In the genomic region with DNA sequence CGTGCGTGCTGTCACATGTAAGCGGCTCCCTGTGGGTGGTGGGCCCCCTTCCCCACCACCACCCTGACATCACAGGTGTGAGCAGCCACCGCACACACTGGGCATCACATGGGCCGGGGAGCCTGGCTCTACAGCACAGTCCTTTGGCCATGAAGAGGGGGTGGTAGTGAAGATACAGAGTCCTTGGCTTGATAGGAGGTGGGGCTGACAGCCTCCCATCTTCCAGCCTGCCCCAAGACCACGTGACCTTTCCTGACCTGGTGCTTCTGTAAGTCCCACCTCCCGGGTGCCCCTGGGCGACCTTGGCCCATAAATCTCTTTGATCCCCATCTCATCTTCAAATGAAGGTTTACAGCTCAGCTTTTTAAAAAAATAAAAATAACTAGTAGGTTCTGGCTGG, we compare ENCODE assay signal across 19 cellular contexts. TPM values are rescaled to one million over a fixed set of nuclear protein-coding genes. Genes with fewer than 3 reads are reported as not detected.
"Had no signal": no experiment of that assay in that cellular context is flagged by ENCODE, and none has a peak within 500 bp of the region (broad histone marks: within the 10 kb centered on the region; RNA-seq: fewer than 3 reads in every experiment).

No MANE protein-coding gene starts in this region.

- H3K4me3 Mint-ChIP-seq: activated CD8-positive, alpha-beta T cell treated with anti-CD3 and anti-CD28 coated beads, Interleukin-2, amount 10 ng/mL, durations not matched to agents 7 days and 5 days; naive thymus-derived CD4-positive, alpha-beta T cell; neural progenitor cell; T-helper 17 cell had no signal

- H3K27me3 ChIP-seq: colonic mucosa, neural progenitor cell had no signal

- H3K27ac Mint-ChIP-seq: activated CD8-positive, alpha-beta T cell treated with anti-CD3 and anti-CD28 coated beads, Interleukin-2, amount 10 ng/mL, durations not matched to agents 7 days and 5 days; naive thymus-derived CD4-positive, alpha-beta T cell; neural progenitor cell; progenitor cell of endocrine pancreas; T-helper 17 cell had no signal

- H3K4me1 ChIP-seq: colonic mucosa had no signal

- DNase-seq: activated CD4-positive, alpha-beta T cell treated with anti-CD3 and anti-CD28 coated beads, Interleukin-2, amount 50 U/mL, for 1 hour; activated CD8-positive, alpha-beta T cell treated with anti-CD3 and anti-CD28 coated beads, Interleukin-2, amount 10 ng/mL, durations not matched to agents 7 days and 5 days; activated gamma-delta T cell treated with Interleukin-2 at 50 U/mL for 16 hours; colonic mucosa; islet precursor cell; naive thymus-derived CD4-positive, alpha-beta T cell; retina; stimulated activated CD4-positive, alpha-beta T cell treated with anti-CD3 and anti-CD28 coated beads, Interleukin-2, amount 100 ng/mL, for 48 hours; stimulated activated naive CD4-positive, alpha-beta T cell; SW 1271; T-helper 17 cell; upper lobe of right lung had no signal

- H3K36me3 ChIP-seq: colonic mucosa, neural progenitor cell, thoracic aorta had no signal

- H3K9me3 Mint-ChIP-seq: activated naive CD4-positive, alpha-beta T cell treated with anti-CD3 and anti-CD28 coated beads, Interleukin-2, amount 50 U/mL, for 72 hours; naive thymus-derived CD4-positive, alpha-beta T cell; neural progenitor cell had no signal

- H3K4me3 ChIP-seq: colonic mucosa, gastroesophageal sphincter, left lung, neural progenitor cell, thoracic aorta, upper lobe of right lung had no signal

- H3K9me3 ChIP-seq: colonic mucosa, gastroesophageal sphincter, left lung, thoracic aorta, upper lobe of right lung had no signal

- H3K36me3 Mint-ChIP-seq: activated naive CD4-positive, alpha-beta T cell treated with anti-CD3 and anti-CD28 coated beads, Interleukin-2, amount 50 U/mL, for 72 hours; neural progenitor cell had no signal

- H3K27ac ChIP-seq: colonic mucosa, gastroesophageal sphincter, left lung, neural progenitor cell, upper lobe of right lung had no signal

RNA-seq across cellular contexts. Expression of a gene that starts 21.2 kb away (rescaled TPM):
- total RNA-seq: lung microvascular endothelial cell had no signal
